ENCODE assay signal across 8 cellular contexts in the genomic region with DNA sequence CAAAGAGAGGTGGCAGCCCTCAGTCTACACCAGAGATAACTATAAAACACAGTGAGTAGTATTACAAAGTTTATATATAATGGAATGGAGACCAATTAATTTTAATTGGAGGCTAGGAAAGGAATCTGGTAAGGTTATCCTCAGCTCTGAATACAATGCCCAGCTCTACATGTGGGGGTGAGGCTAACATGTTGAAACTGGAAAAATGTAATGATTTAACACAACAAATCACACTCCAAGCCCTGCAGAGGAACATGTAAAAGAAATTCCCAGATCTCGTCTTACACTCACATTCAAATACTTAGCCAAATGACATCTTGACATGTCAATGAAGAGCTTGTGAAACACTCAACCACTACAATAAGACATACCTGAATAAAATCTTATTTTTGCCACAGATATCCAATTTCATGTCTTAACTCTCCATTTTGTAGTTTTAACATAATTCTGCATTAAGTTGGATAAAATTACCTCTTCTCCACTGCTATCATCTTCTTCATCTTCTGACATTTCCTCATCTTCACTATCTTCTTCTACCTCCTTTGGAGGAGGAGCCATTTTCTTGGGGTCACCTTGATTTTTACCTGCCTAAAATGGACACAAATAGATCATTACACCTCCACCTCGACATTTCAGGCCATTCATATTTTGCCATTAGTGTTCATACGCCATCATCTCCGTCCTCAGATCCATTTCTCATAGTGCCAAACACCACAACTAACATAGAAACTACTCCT. TPM values are rescaled to one million over a fixed set of nuclear protein-coding genes. Genes with fewer than 3 reads are reported as not detected.
DNase-seq lines count a peak whose midpoint lies in the region; ATAC-seq and TF ChIP-seq lines count a peak whose summit lies in the region.

No MANE protein-coding gene starts in this region.

- H3K27ac Mint-ChIP-seq in CD8-positive, alpha-beta T cell, result peak overlapping the region; percentile 100

- no peaks in the 10 kb centered on the region for H3K9me3 ChIP-seq in CD8-positive, alpha-beta T cell (ENCODE audit: low read length)
- H3K9me3 ChIP-seq in OCI-LY1 (ENCODE audit: low read length) (no peaks in the 10 kb centered on the region), osteoblast (ENCODE audit: low read depth, low read length) (no peaks in the 10 kb centered on the region)

- intact Hi-C loops in CD8-positive, alpha-beta T cell (cut with DNase I, micrococcal nuclease), result loop anchor here (1.0 to 10.0 kb wide), 5 partner anchors 11 to 1541 kb away; partner anchors contain the start of genes FBXO36 (in 2 of the 2), TRIP12 (in 2 of the 2), PDE6D (in 1 of the 2) and SP100 (in 1 of the 2)

- H3K36me3 Mint-ChIP-seq in CD8-positive, alpha-beta T cell, result peaks cover 58% of the 10 kb centered on the region

- peak overlapping the region; percentile 87 for H3K4me2 ChIP-seq in OCI-LY1 (ENCODE audit: low read length)
- H3K4me2 ChIP-seq in osteoblast (ENCODE audit: insufficient read depth, low read length), result peak overlapping the region; percentile 95

- peak overlapping the region; percentile 96 for H3K4me3 Mint-ChIP-seq in CD8-positive, alpha-beta T cell

- no peaks in the 10 kb centered on the region for H3K9me3 Mint-ChIP-seq in CD8-positive, alpha-beta T cell

- no peaks in the 10 kb centered on the region for H3K9me2 ChIP-seq in OCI-LY1 (ENCODE audit: low read depth, low read length)

- peaks cover 2% of the 10 kb centered on the region; the same call in 1 of the 2 replicates for H4K20me1 ChIP-seq in OCI-LY1 (ENCODE audit: insufficient read depth, low read length)
- peaks cover 40% of the 10 kb centered on the region for H4K20me1 ChIP-seq in osteoblast (ENCODE audit: insufficient read depth, low read length)

- peaks cover 27% of the 10 kb centered on the region for H3K79me2 ChIP-seq in OCI-LY1 (ENCODE audit: insufficient read depth, low read length)
- peaks cover 57% of the 10 kb centered on the region for H3K79me2 ChIP-seq in osteoblast (ENCODE audit: insufficient read depth, low read length)

- peaks cover 60% of the 10 kb centered on the region for H3K4me1 Mint-ChIP-seq in CD8-positive, alpha-beta T cell (ENCODE audit: low read depth)

- TF ChIP-seq CTCF in CD8-positive, alpha-beta T cell (IDR thresholded peaks at IDR 0.05), result no peak
- no peak for TF ChIP-seq CTCF in OCI-LY1 (IDR thresholded peaks at IDR 0.05; ENCODE audit: low read length)
- no peak for TF ChIP-seq CTCF in epithelial cell of esophagus (IDR thresholded peaks at IDR 0.05; ENCODE audit: insufficient read depth, low read depth, low read length, missing control alignments)
- TF ChIP-seq CTCF in osteoblast (IDR thresholded peaks at IDR 0.05; ENCODE audit: extremely low read depth, low read depth, low read length), result no peak

- H3F3A ChIP-seq in OCI-LY1 (ENCODE audit: insufficient read depth, low read length), result peaks cover 13% of the 10 kb centered on the region

- peaks cover 36% of the 10 kb centered on the region for H3K4me1 ChIP-seq in CD8-positive, alpha-beta T cell (ENCODE audit: insufficient read depth, low read length)
- H3K4me1 ChIP-seq in OCI-LY1 (ENCODE audit: insufficient read depth, low read length, severe bottlenecking) (peaks cover 26% of the 10 kb centered on the region), osteoblast (ENCODE audit: insufficient read depth, low read length) (peaks cover 27% of the 10 kb centered on the region)

- DNase-seq in CD8-positive, alpha-beta T cell, result no peak
- no peak for DNase-seq in epithelial cell of esophagus (ENCODE audit: low read depth)
- peak; percentile 61 for DNase-seq in osteoblast (ENCODE audit: insufficient read length, low spot score, missing footprints)
- no peak for DNase-seq in NCI-H1105 (lab: John Stamatoyannopoulos, UW)
- no peak for DNase-seq in COR-L47 (lab: John Stamatoyannopoulos, UW)
- no peak for DNase-seq in D341Med (ENCODE audit: low spot score)

- POLR2A ChIA-PET in CD8-positive, alpha-beta T cell (lab: Charles Lee), result interaction anchor here (0.6 to 4.4 kb wide), 8 partner anchors 9 to 1808 kb away, joined by 3 to 60 read pairs (median 6); partner anchors contain the start of gene PTMA

- H3K36me3 ChIP-seq in CD8-positive, alpha-beta T cell (ENCODE audit: insufficient read depth, low read length), result peaks cover 49% of the 10 kb centered on the region
- H3K36me3 ChIP-seq in OCI-LY1 (ENCODE audit: insufficient read depth, low read length) (peaks cover 62% of the 10 kb centered on the region), osteoblast (ENCODE audit: insufficient read depth, low read length) (peaks cover 55% of the 10 kb centered on the region)

- H3K9ac ChIP-seq in OCI-LY1 (ENCODE audit: low read length), result peak overlapping the region; percentile 94

- H3K27me3 ChIP-seq in CD8-positive, alpha-beta T cell (ENCODE audit: insufficient read depth, low read length), result no peaks in the 10 kb centered on the region
- H3K27me3 ChIP-seq in OCI-LY1 (ENCODE audit: insufficient read depth, low read length) (no peaks in the 10 kb centered on the region), osteoblast (ENCODE audit: insufficient read depth, low read length) (no peaks in the 10 kb centered on the region)

- no peak for ATAC-seq in CD8-positive, alpha-beta T cell
- ATAC-seq in HG02678 (IDR thresholded peaks at IDR 0.05; ENCODE audit: unreplicated experiment), result no peak

- H2AFZ ChIP-seq in OCI-LY1 (ENCODE audit: low read length), result no peak overlapping the region
- no peak overlapping the region for H2AFZ ChIP-seq in osteoblast (ENCODE audit: low read length)

- H3K4me3 ChIP-seq in CD8-positive, alpha-beta T cell (ENCODE audit: low read depth, low read length), result peak overlapping the region; percentile 97
- H3K4me3 ChIP-seq in OCI-LY1 (ENCODE audit: low read depth, low read length, poor library complexity, severe bottlenecking), result peak overlapping the region; percentile 91
- H3K4me3 ChIP-seq in epithelial cell of esophagus (ENCODE audit: low read length), result peak overlapping the region; percentile 95
- H3K4me3 ChIP-seq in osteoblast (ENCODE audit: insufficient read depth, low read length), result peak overlapping the region; percentile 97

- CTCF ChIA-PET in CD8-positive, alpha-beta T cell (lab: Charles Lee), result interaction anchor here (1.0 to 2.4 kb wide), 5 partner anchors 9 to 215 kb away, joined by 3 to 15 read pairs (median 4); no protein-coding TSS in a partner anchor

- H3K27me3 Mint-ChIP-seq in CD8-positive, alpha-beta T cell (ENCODE audit: low read depth), result no peaks in the 10 kb centered on the region

- peak overlapping the region; percentile 97 for H3K27ac ChIP-seq in CD8-positive, alpha-beta T cell (ENCODE audit: low read depth, low read length)
- H3K27ac ChIP-seq in OCI-LY1 (ENCODE audit: low read depth, low read length, poor library complexity, severe bottlenecking) (peak overlapping the region; percentile 77), osteoblast (ENCODE audit: low read depth, low read length) (peak overlapping the region; percentile 97)

RNA-seq across cellular contexts. Expression of gene NCL, which starts 1.4 kb away (rescaled TPM):
- total RNA-seq in CD8-positive, alpha-beta T cell, result 100 to 1,000 TPM; 390 to 394 TPM
- 92.6 and 100 TPM in 2 replicates for total RNA-seq in osteoblast
